ENCODE assay signal across 19 cellular contexts in the genomic region with DNA sequence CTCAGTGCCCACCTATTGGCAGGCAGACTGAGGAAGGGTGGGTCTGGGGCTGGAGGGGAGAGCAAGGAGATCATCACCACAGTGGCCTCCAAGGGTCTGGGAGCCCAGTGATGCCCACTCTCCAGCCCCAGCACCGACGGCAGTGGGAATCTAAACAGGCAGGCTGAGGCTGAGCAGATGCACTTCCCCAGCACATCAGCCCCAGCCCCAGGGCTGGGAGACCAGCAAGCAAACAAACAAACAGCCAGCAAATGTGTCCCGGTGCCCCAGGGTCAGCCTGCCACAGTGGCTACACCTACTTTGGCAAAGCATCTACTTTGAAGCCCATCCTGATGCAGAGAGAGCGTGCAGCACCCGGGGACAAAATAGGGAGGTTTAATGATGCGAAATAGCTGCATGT.
A peak's percentile ranks its signal among the peaks of the same experiment; 100 is the strongest.
DNase-seq lines count a peak whose midpoint lies in the region; ATAC-seq, FAIRE-seq and TF ChIP-seq lines count a peak whose summit lies in the region.
"Had no signal": no experiment of that assay in that cellular context is flagged by ENCODE, and none has a peak within 500 bp of the region (broad histone marks: within the 10 kb centered on the region; RNA-seq: fewer than 3 reads in every experiment).

No MANE protein-coding gene starts in this region.

- H4K5ac ChIP-seq in H1 (ENCODE audit: insufficient read length, low read depth, low read length): no peak overlapping the region

- H2BK20ac ChIP-seq in H1 (ENCODE audit: low read length): no peak overlapping the region

- WGBS in SK-N-SH (ENCODE audit: low lambda C conversion rate): 10% methylated on average over 3 of the region's 6 CpGs
- 82% methylated on average over 6 of the region's 6 CpGs; no CpG with 5 or more reads in 1 of the 2 experiments for WGBS in H1 (ENCODE audit: extremely low coverage in 1 of 2, insufficient coverage in 1 of 2, insufficient read length in 1 of 2, insufficient replicate concordance in 2 of 2, low coverage in 1 of 2, low lambda C conversion rate in 2 of 2, missing lambda C conversion rate in 1 of 2), 2 experiments

- H3K56ac ChIP-seq in H1 (replicated peaks; ENCODE audit: insufficient read length, low read depth, low read length): no peak overlapping the region

- TF ChIP-seq RAD21 in SK-N-SH (IDR thresholded peaks at IDR 0.05; ENCODE audit: low read length) (no peak), H1 (IDR thresholded peaks at IDR 0.05 in 1 of 2, conservative IDR thresholded peaks at IDR 0.05 in 1 of 2; ENCODE audit: low read depth in 2 of 2, low read length in 2 of 2) (no peak)

- CTCF ChIA-PET in SK-N-SH (lab: Yijun Ruan, JAX) (interaction anchor here (0.7 to 1.9 kb wide), 8 partner anchors 9 to 704 kb away, joined by 3 to 9 read pairs (median 4); no protein-coding TSS in a partner anchor), H1 (lab: Charles Lee; ENCODE audit: partially characterized antibody) (interaction anchor here (0.8 to 2.6 kb wide), 11 partner anchors 8 to 1231 kb away, joined by 3 to 14 read pairs (median 3); no protein-coding TSS in a partner anchor)

- H3K4ac ChIP-seq in H1 (replicated peaks; ENCODE audit: insufficient read length, low read depth, low read length): no peak overlapping the region

- H3K27me3 ChIP-seq in SK-N-SH (ENCODE audit: insufficient read depth) (no peaks in the 10 kb centered on the region), H1 (replicated peaks in 1 of 4; ENCODE audit: control insufficient read depth in 3 of 4, extremely low read depth in 1 of 4, insufficient read depth in 3 of 4, low read length in 3 of 4) (peaks cover 0 to 7% (median 1%) of the 10 kb centered on the region in 4 experiments; a peak in 3 of 7 replicates)
- H3K27me3 ChIP-seq: Peyer's patch had no signal

- H3K4me3 ChIP-seq in SK-N-SH (ENCODE audit: low read depth in 2 of 2, low read length in 1 of 2) (no peak overlapping the region), H1 (ENCODE audit: extremely low read depth in 1 of 4, insufficient read depth in 2 of 4, low read depth in 3 of 4, low read length in 4 of 4) (no peak overlapping the region)
- H3K4me3 ChIP-seq: Peyer's patch, SK-N-MC had no signal

- H3K4me1 ChIP-seq in SK-N-SH (ENCODE audit: control insufficient read depth in 1 of 2, insufficient read depth in 2 of 2, low read depth in 1 of 2, low read length in 1 of 2) (peaks cover 0 to 27% of the 10 kb centered on the region in 2 experiments; a peak in 1 of 4 replicates), H1 (replicated peaks in 1 of 4; ENCODE audit: control insufficient read depth in 3 of 4, insufficient read depth in 4 of 4, low read length in 3 of 4) (peaks cover 0 to 16% (median 4%) of the 10 kb centered on the region in 4 experiments; a peak in 5 of 7 replicates)
- H3K4me1 ChIP-seq: Peyer's patch had no signal

- no peak overlapping the region for H2BK5ac ChIP-seq in H1 (ENCODE audit: low read depth, low read length)

- H4K91ac ChIP-seq in H1 (replicated peaks; ENCODE audit: insufficient read length, low read length): no peak overlapping the region

- H3K36me3 ChIP-seq in SK-N-SH (replicated peaks in 1 of 2; ENCODE audit: control insufficient read depth in 1 of 2, insufficient read depth in 2 of 2, low read length in 1 of 2) (no peaks in the 10 kb centered on the region), H1 (ENCODE audit: control insufficient read depth in 2 of 4, insufficient read depth in 4 of 4, low read length in 3 of 4) (no peaks in the 10 kb centered on the region)
- H3K36me3 ChIP-seq: Peyer's patch had no signal

- TF ChIP-seq CTCF in SK-N-SH (IDR thresholded peaks at IDR 0.05): no peak
- no peak for TF ChIP-seq CTCF in H1 (IDR thresholded peaks at IDR 0.05; ENCODE audit: control extremely low read depth in 1 of 3, insufficient read depth in 1 of 3, low read depth in 1 of 3, low read length in 3 of 3)

- no peak overlapping the region for H2AFZ ChIP-seq in SK-N-SH (ENCODE audit: low read depth)
- H2AFZ ChIP-seq in H1 (ENCODE audit: low read length): no peak overlapping the region

- H3K4me2 ChIP-seq in SK-N-SH: no peak overlapping the region
- H3K4me2 ChIP-seq in H1 (ENCODE audit: insufficient read depth in 1 of 2, low read depth in 2 of 2, low read length in 2 of 2): no peak overlapping the region

- POLR2A ChIA-PET in SK-N-SH (lab: Yijun Ruan, JAX) (interaction anchor here (2.3 kb wide), 1 partner anchor 9 kb away, joined by 12 read pairs; no protein-coding TSS in a partner anchor), H1 (lab: Charles Lee; ENCODE audit: partially characterized antibody) (interaction anchor here (0.7 to 1.9 kb wide), 4 partner anchors 9 to 218 kb away, joined by 3 to 5 read pairs (median 4); no protein-coding TSS in a partner anchor)

- no peak overlapping the region for H3K23ac ChIP-seq in H1 (ENCODE audit: insufficient read length)

- H3F3A ChIP-seq in SK-N-SH (replicated peaks; ENCODE audit: insufficient read depth): no peaks in the 10 kb centered on the region

- no peak overlapping the region for H4K8ac ChIP-seq in H1 (ENCODE audit: extremely low read depth, insufficient read depth, low read length)

- H2BK120ac ChIP-seq in H1 (replicated peaks; ENCODE audit: low read depth, low read length): no peak overlapping the region

- H3K18ac ChIP-seq in H1 (ENCODE audit: extremely low read depth, low read length): no peak overlapping the region

- H3K23me2 ChIP-seq in H1 (ENCODE audit: low read depth, low read length): peaks cover 5% of the 10 kb centered on the region

- no peaks in the 10 kb centered on the region for H3K79me1 ChIP-seq in H1 (ENCODE audit: low read depth, low read length)

- no peak for FAIRE-seq in H1 (lab: Jason Lieb, UNC)
- FAIRE-seq: GM12892 had no signal

- no peaks in the 10 kb centered on the region for H3K9me3 ChIP-seq in SK-N-SH
- no peaks in the 10 kb centered on the region for H3K9me3 ChIP-seq in H1 (ENCODE audit: insufficient read depth in 2 of 2, low read depth in 1 of 2, low read length in 1 of 2)
- H3K9me3 ChIP-seq: Peyer's patch had no signal

- H4K20me1 ChIP-seq in SK-N-SH (ENCODE audit: insufficient read depth) (no peaks in the 10 kb centered on the region), H1 (replicated peaks in 1 of 2; ENCODE audit: control insufficient read depth in 1 of 2, insufficient read depth in 2 of 2, low read length in 2 of 2) (no peaks in the 10 kb centered on the region)

- H3K27ac ChIP-seq in SK-N-SH (ENCODE audit: low read depth in 2 of 2, low read length in 1 of 2) (peak overlapping the region in 1 of 2 experiments; percentile 86; a peak in 2 of 4 replicates), H1 (ENCODE audit: low read depth, low read length) (no peak overlapping the region)
- H3K27ac ChIP-seq: 22Rv1, Peyer's patch, SK-N-MC had no signal

- no peak overlapping the region for H2BK15ac ChIP-seq in H1 (ENCODE audit: low read length)

- 0 out of 2 replicates have a peak overlapping the region, but pooled peaks have one; percentile 55 for H2BK12ac ChIP-seq in H1 (ENCODE audit: low read depth, low read length)

- TF ChIP-seq EP300 in SK-N-SH (IDR thresholded peaks at IDR 0.05; ENCODE audit: borderline replicate concordance in 1 of 2, low read depth in 1 of 2, low read length in 1 of 2): 0 out of 4 replicates have a peak, but pooled peaks of 1 of the 2 experiments have one; percentile 25
- TF ChIP-seq EP300 in H1 (IDR thresholded peaks at IDR 0.05; ENCODE audit: borderline replicate concordance in 1 of 2, low read depth in 2 of 2, low read length in 2 of 2): no peak

- H3K9me2 ChIP-seq in SK-N-SH: no peaks in the 10 kb centered on the region

- H3K79me2 ChIP-seq in SK-N-SH (ENCODE audit: insufficient read depth): no peaks in the 10 kb centered on the region
- H3K79me2 ChIP-seq in H1 (ENCODE audit: control insufficient read depth in 1 of 2, insufficient read depth in 2 of 2, low read length in 2 of 2): no peaks in the 10 kb centered on the region

- H3K9ac ChIP-seq in SK-N-SH (no peak overlapping the region), H1 (replicated peaks in 1 of 4; ENCODE audit: extremely low read depth in 1 of 4, low read depth in 3 of 4, low read length in 3 of 4) (no peak overlapping the region)

- DNase-seq in NCI-H1092 treated with DMSO at 0.1 percent for 48 hours (lab: John Stamatoyannopoulos, UW) (peak; percentile 42), NCI-H1092 (lab: John Stamatoyannopoulos, UW) (no peak), SK-N-SH (peak; percentile 76), H1 (ENCODE audit: low read depth in 1 of 2, low spot score in 2 of 2) (no peak), NCI-H1105 (lab: John Stamatoyannopoulos, UW) (no peak)
- no peak for DNase-seq in NK-92 treated with Interleukin-12 subunit alpha and Interleukin-12 subunit beta, amount 100 ng/mL, for 24 hours (lab: John Stamatoyannopoulos, UW)
- DNase-seq: GOT3, KBM-7, MV-4-11, NCI-H187, OCI-M1, Peyer's patch, SIG-M5, T-helper 2 cell had no signal

- TF ChIP-seq POLR2A in H1 (IDR thresholded peaks at IDR 0.05; ENCODE audit: control extremely low read depth in 1 of 2, low read depth in 2 of 2, low read length in 2 of 2): no peak

- H3K14ac ChIP-seq in H1 (ENCODE audit: insufficient read length): no peak overlapping the region

- ATAC-seq in SK-N-SH treated with all-trans-retinoic acid at 6 μM for 48 hours: no peak; the same call in 2 of the 3 replicates
- ATAC-seq: HCT116 had no signal

- no peak overlapping the region for H2AK5ac ChIP-seq in H1 (ENCODE audit: low read depth, low read length)

TF ChIP-seq in SK-N-SH, 30 proteins besides CTCF, POLR2A, EP300 and RAD21 (continues in another document):
- TF ChIP-seq CHD2 (IDR thresholded peaks at IDR 0.05; ENCODE audit: low read length, partially characterized antibody) (no peak), NRF1 (IDR thresholded peaks at IDR 0.05; ENCODE audit: low read depth, low read length) (no peak), SIN3A (IDR thresholded peaks at IDR 0.05; ENCODE audit: borderline replicate concordance, low read depth, low read length) (no peak), FOXJ3 (CRISPR knock-in tag; IDR thresholded peaks at IDR 0.05) (no peak)

TF ChIP-seq in SK-N-SH treated with all-trans-retinoic acid at 6 μM for 48 hours, 23 proteins besides CTCF, POLR2A, EP300 and RAD21 (continues in another document):
- TF ChIP-seq ARNTL (CRISPR knock-in tag; IDR thresholded peaks at IDR 0.05; ENCODE audit: borderline replicate concordance, low read depth): no peak
- TF ChIP-seq RARB (CRISPR knock-in tag; IDR thresholded peaks at IDR 0.05): no peak
- TF ChIP-seq ZNF565 (CRISPR knock-in tag; conservative IDR thresholded peaks at IDR 0.05; ENCODE audit: low read depth): no peak

TF ChIP-seq in H1, 55 proteins besides CTCF, POLR2A, EP300 and RAD21 (continues in another document):
- no peak for TF ChIP-seq NRF1 (IDR thresholded peaks at IDR 0.05; ENCODE audit: low read depth, low read length)
- TF ChIP-seq GTF2F1 (IDR thresholded peaks at IDR 0.05; ENCODE audit: borderline replicate concordance, low read depth, low read length): no peak
- no peak for TF ChIP-seq CEBPB (IDR thresholded peaks at IDR 0.05; ENCODE audit: low read depth, low read length)
- TF ChIP-seq TAF1 (IDR thresholded peaks at IDR 0.05; ENCODE audit: low read depth, low read length): no peak
- TF ChIP-seq, protein P1, sequence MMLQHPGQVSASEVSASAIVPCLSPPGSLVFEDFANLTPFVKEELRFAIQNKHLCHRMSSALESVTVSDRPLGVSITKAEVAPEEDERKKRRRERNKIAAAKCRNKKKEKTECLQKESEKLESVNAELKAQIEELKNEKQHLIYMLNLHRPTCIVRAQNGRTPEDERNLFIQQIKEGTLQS (IDR thresholded peaks at IDR 0.05; ENCODE audit: insufficient read depth, low read depth, low read length): no peak
- TF ChIP-seq CREB1 (IDR thresholded peaks at IDR 0.05): no peak

Comparison
In these comparisons a context has a peak if more than half of its experiments do, and no peak if none do; other contexts are left out.
1. DNase-seq: peak in NCI-H1092 treated with DMSO at 0.1 percent for 48 hours (single experiment) and SK-N-SH (single experiment); none in NCI-H1092 (single experiment), H1 (0 of 2), NCI-H1105 (single experiment) and NK-92 treated with Interleukin-12 subunit alpha and Interleukin-12 subunit beta, amount 100 ng/mL, for 24 hours (single experiment).